In genomic region chr22:47452184-47452583, GRCh38 we compare ENCODE assay signal across 14 cellular contexts.
DNase-seq lines count a peak whose midpoint lies in the region; ATAC-seq, FAIRE-seq and TF ChIP-seq lines count a peak whose summit lies in the region.
"Had no signal": no experiment of that assay in that cellular context is flagged by ENCODE, and none has a peak within 500 bp of the region (broad histone marks: within the 10 kb centered on the region; RNA-seq: fewer than 3 reads in every experiment).

No MANE protein-coding gene starts in this region.

- ATAC-seq in heart right ventricle: no peak
- ATAC-seq in right cardiac atrium: no peak
- ATAC-seq in effector memory CD8-positive, alpha-beta T cell (replicated peaks): peak; percentile 39
- no peak for ATAC-seq in GM21619 (IDR thresholded peaks at IDR 0.05; ENCODE audit: unreplicated experiment)
- ATAC-seq in HG02970 (IDR thresholded peaks at IDR 0.05; ENCODE audit: low FRiP score, unreplicated experiment): no peak
- ATAC-seq: body of pancreas, gastroesophageal sphincter had no signal

- H3K36me3 ChIP-seq in heart right ventricle (no peaks in the 10 kb centered on the region), prostate gland (no peaks in the 10 kb centered on the region)
- H3K36me3 ChIP-seq: gastroesophageal sphincter had no signal

- peaks cover 8% of the 10 kb centered on the region for H3K36me3 Mint-ChIP-seq in effector memory CD8-positive, alpha-beta T cell (ENCODE audit: insufficient read depth)
- H3K36me3 Mint-ChIP-seq: natural killer cell had no signal

- peaks cover 0 to 20% of the 10 kb centered on the region in 2 donors for H3K9me3 Mint-ChIP-seq in effector memory CD8-positive, alpha-beta T cell

- no peak for DNase-seq in heart right ventricle
- DNase-seq in right cardiac atrium: no peak
- peak; percentile 60 for DNase-seq in NB4 (ENCODE audit: low read depth)
- DNase-seq in effector memory CD8-positive, alpha-beta T cell: no peak
- DNase-seq in urothelium cell line (ENCODE audit: low spot score): peak; percentile 25
- DNase-seq in prostate gland (ENCODE audit: low spot score): no peak
- DNase-seq: activated CD4-positive, alpha-beta T cell treated with anti-CD3 and anti-CD28 coated beads, Interleukin-2, amount 50 U/mL, for 4 hours; body of pancreas; natural killer cell; NCI-H446 had no signal

- TF ChIP-seq CTCF in heart right ventricle (IDR thresholded peaks at IDR 0.05) (peak in 6 of 9 donors; percentile 12 to 36 (median 30)), NB4 (IDR thresholded peaks at IDR 0.05; ENCODE audit: low read depth, low read length) (peak; percentile 80), prostate gland (IDR thresholded peaks at IDR 0.05) (peak in 2 of 4 experiments; percentile 21 to 26)

- peak overlapping the region in 1 of 2 donors; percentile 54 for H3K27ac Mint-ChIP-seq in effector memory CD8-positive, alpha-beta T cell
- H3K27ac Mint-ChIP-seq: natural killer cell had no signal

- peaks cover 2 to 5% of the 10 kb centered on the region in 2 donors for H3K4me1 Mint-ChIP-seq in effector memory CD8-positive, alpha-beta T cell (ENCODE audit: low read depth in 2 of 2)
- H3K4me1 Mint-ChIP-seq: natural killer cell had no signal

- H3K4me3 Mint-ChIP-seq in effector memory CD8-positive, alpha-beta T cell: no peak overlapping the region
- H3K4me3 Mint-ChIP-seq: natural killer cell had no signal

- intact Hi-C loops in heart right ventricle (cut with DNase I): loop anchor here in 1 of 10 donors (10.0 kb wide), 1 partner anchor 63 kb away; no protein-coding TSS in a partner anchor
- intact Hi-C loops in right cardiac atrium (cut with DNase I): no loop called here
- intact Hi-C loops in prostate gland (cut with DNase I): no loop called here

- peaks cover 26 to 28% of the 10 kb centered on the region in 2 donors for H3K27me3 Mint-ChIP-seq in effector memory CD8-positive, alpha-beta T cell

- no peak overlapping the region for H3K27ac ChIP-seq in heart right ventricle
- no peak overlapping the region for H3K27ac ChIP-seq in right cardiac atrium (ENCODE audit: low read length)
- H3K27ac ChIP-seq in prostate gland: no peak overlapping the region
- H3K27ac ChIP-seq: body of pancreas, gastroesophageal sphincter had no signal

- WGBS in heart right ventricle, 2 donors: 77 to 87% methylated on average over 2 of the region's 2 CpGs
- WGBS in right cardiac atrium: 78% methylated on average over 2 of the region's 2 CpGs
- 88% methylated on average over 2 of the region's 2 CpGs for WGBS in prostate gland

- no peak for FAIRE-seq in urothelium cell line (lab: Jason Lieb, UNC)
- FAIRE-seq: D721Med had no signal

- H3K4me1 ChIP-seq in heart right ventricle: peaks cover 0 to 7% (median 0%) of the 10 kb centered on the region in 9 donors
- H3K4me1 ChIP-seq in right cardiac atrium (ENCODE audit: control insufficient read depth, insufficient read depth, low read length): no peaks in the 10 kb centered on the region
- H3K4me1 ChIP-seq in prostate gland (replicated peaks): no peaks in the 10 kb centered on the region
- H3K4me1 ChIP-seq: body of pancreas, gastroesophageal sphincter had no signal

- TF ChIP-seq POLR2A in NB4 (IDR thresholded peaks at IDR 0.05; ENCODE audit: extremely low read depth, insufficient read length) (no peak), prostate gland (IDR thresholded peaks at IDR 0.05) (no peak)

- H3K9me3 ChIP-seq in heart right ventricle (peaks cover 0 to 34% (median 6%) of the 10 kb centered on the region in 11 donors), right cardiac atrium (ENCODE audit: control insufficient read depth, low read length) (no peaks in the 10 kb centered on the region), prostate gland (no peaks in the 10 kb centered on the region)
- H3K9me3 ChIP-seq: body of pancreas had no signal

- peaks cover 0 to 25% (median 0%) of the 10 kb centered on the region in 7 donors for H3K27me3 ChIP-seq in heart right ventricle
- no peaks in the 10 kb centered on the region for H3K27me3 ChIP-seq in right cardiac atrium (ENCODE audit: control insufficient read depth, insufficient read depth)
- no peaks in the 10 kb centered on the region for H3K27me3 ChIP-seq in prostate gland (replicated peaks; ENCODE audit: insufficient read depth)
- H3K27me3 ChIP-seq: body of pancreas had no signal

- H3K4me3 ChIP-seq in heart right ventricle (no peak overlapping the region), right cardiac atrium (ENCODE audit: low read length) (no peak overlapping the region), NB4 (ENCODE audit: low read depth, low read length) (no peak overlapping the region), prostate gland (no peak overlapping the region)
- H3K4me3 ChIP-seq: body of pancreas, gastroesophageal sphincter had no signal

Comparison
In these comparisons a context has a peak if more than half of its experiments do, and no peak if none do; other contexts are left out.
1. DNase-seq: peak in NB4 (single experiment) and urothelium cell line (single experiment); none in heart right ventricle (0 of 2), right cardiac atrium (0 of 3), effector memory CD8-positive, alpha-beta T cell (0 of 3) and prostate gland (single experiment).